Comparison of ENCODE assay signal across 1 cellular context in genomic region chr2:223100061-223100511, GRCh38.
TF ChIP-seq lines count a peak whose summit lies in the region.

No MANE protein-coding gene starts in this region.

TF ChIP-seq in IMR-90, 13 proteins besides CTCF, POLR2A, EP300 and RAD21:
- TF ChIP-seq MAZ (IDR thresholded peaks at IDR 0.05; ENCODE audit: borderline replicate concordance, low read depth, low read length) (no peak), RFX5 (IDR thresholded peaks at IDR 0.05; ENCODE audit: low read depth, low read length) (no peak), ELK1 (IDR thresholded peaks at IDR 0.05; ENCODE audit: borderline replicate concordance, low read depth, low read length) (no peak), USF2 (IDR thresholded peaks at IDR 0.05; ENCODE audit: low read depth, low read length) (no peak), MXI1 (IDR thresholded peaks at IDR 0.05; ENCODE audit: borderline replicate concordance, low read depth, low read length) (no peak), CHD1 (IDR thresholded peaks at IDR 0.05; ENCODE audit: low read depth, low read length) (no peak), BHLHE40 (IDR thresholded peaks at IDR 0.05; ENCODE audit: low read depth, low read length) (no peak), NFE2L2 (IDR thresholded peaks at IDR 0.05; ENCODE audit: low read depth, low read length) (no peak), SMC3 (IDR thresholded peaks at IDR 0.05; ENCODE audit: low read depth, low read length) (no peak), RCOR1 (IDR thresholded peaks at IDR 0.05; ENCODE audit: insufficient replicate concordance, low read length) (no peak)
